9 cellular contexts compared by ENCODE assay signal in genomic region chr17:10149573-10150399, GRCh38.
DNase-seq lines count a peak whose midpoint lies in the region; ATAC-seq, FAIRE-seq and TF ChIP-seq lines count a peak whose summit lies in the region.
"Had no signal": no experiment of that assay in that cellular context is flagged by ENCODE, and none has a peak within 500 bp of the region (broad histone marks: within the 10 kb centered on the region; RNA-seq: fewer than 3 reads in every experiment).

No MANE protein-coding gene starts in this region.

- FAIRE-seq in urothelium cell line (lab: Jason Lieb, UNC): no peak

- peaks cover 24 to 28% of the 10 kb centered on the region in 2 donors for H3K4me1 Mint-ChIP-seq in effector memory CD8-positive, alpha-beta T cell (ENCODE audit: low read depth in 2 of 2)

- TF ChIP-seq CTCF in Loucy (conservative IDR thresholded peaks at IDR 0.05; ENCODE audit: low read length): no peak

- H3K4me2 ChIP-seq in Loucy (ENCODE audit: low read depth, low read length, poor library complexity, severe bottlenecking): peak overlapping the region; percentile 63

- peak overlapping the region; percentile 24 to 92 for H3K27ac Mint-ChIP-seq in effector memory CD8-positive, alpha-beta T cell

- H3K9me2 ChIP-seq in Loucy (replicated peaks; ENCODE audit: low read depth, low read length): no peaks in the 10 kb centered on the region

- DNase-seq in Ammon's horn (ENCODE audit: low spot score): peak; percentile 63
- DNase-seq in effector memory CD8-positive, alpha-beta T cell: peak in 2 of 3 experiments; percentile 16 to 20
- peak; percentile 57 for DNase-seq in urothelium cell line (ENCODE audit: low spot score)
- DNase-seq in NCI-H82 (lab: John Stamatoyannopoulos, UW): no peak
- no peak for DNase-seq in NCI-H1417 (lab: John Stamatoyannopoulos, UW)

- H3K36me3 Mint-ChIP-seq in effector memory CD8-positive, alpha-beta T cell (ENCODE audit: insufficient read depth): no peaks in the 10 kb centered on the region

- peak; percentile 56 for ATAC-seq in GM19395 (IDR thresholded peaks at IDR 0.05; ENCODE audit: unreplicated experiment)
- ATAC-seq in effector memory CD8-positive, alpha-beta T cell (replicated peaks): peak; percentile 84
- ATAC-seq in GM21367 (IDR thresholded peaks at IDR 0.05; ENCODE audit: unreplicated experiment): no peak

- H3F3A ChIP-seq in Loucy (ENCODE audit: low read depth): peaks cover 8% of the 10 kb centered on the region; the same call in 1 of the 2 replicates

- peak overlapping the region; percentile 48 for H3K4me3 ChIP-seq in Loucy (ENCODE audit: low read length, poor library complexity, severe bottlenecking)
- H3K4me3 ChIP-seq: adrenal gland had no signal

- peaks cover 4% of the 10 kb centered on the region for H4K20me1 ChIP-seq in Loucy (ENCODE audit: insufficient read depth, low read length, poor library complexity, severe bottlenecking)

- no peak overlapping the region for H2AFZ ChIP-seq in Loucy (ENCODE audit: low read length)

- peak overlapping the region; percentile 9 to 74 for H3K4me3 Mint-ChIP-seq in effector memory CD8-positive, alpha-beta T cell

- H3K36me3 ChIP-seq in Loucy (ENCODE audit: insufficient read depth, low read length): no peaks in the 10 kb centered on the region
- H3K36me3 ChIP-seq: adrenal gland had no signal

- H3K9ac ChIP-seq in Loucy (ENCODE audit: low read depth, low read length, poor library complexity, severe bottlenecking): peak overlapping the region; percentile 27

- no peaks in the 10 kb centered on the region for H3K27me3 ChIP-seq in Loucy (ENCODE audit: insufficient read depth, low read length, poor library complexity, severe bottlenecking)
- H3K27me3 ChIP-seq: adrenal gland had no signal

- peaks cover 89% of the 10 kb centered on the region for H3K79me2 ChIP-seq in Loucy (ENCODE audit: insufficient read depth, low read length)

- H3K9me3 ChIP-seq in Loucy (ENCODE audit: insufficient read depth, low read depth, low read length): no peaks in the 10 kb centered on the region
- H3K9me3 ChIP-seq: adrenal gland had no signal

- no peaks in the 10 kb centered on the region for H3K27me3 Mint-ChIP-seq in effector memory CD8-positive, alpha-beta T cell

- peaks cover 71% of the 10 kb centered on the region for H3K4me1 ChIP-seq in Loucy (ENCODE audit: insufficient read depth, low read length, poor library complexity, severe bottlenecking)
- H3K4me1 ChIP-seq: adrenal gland had no signal

- no peaks in the 10 kb centered on the region for H3K9me3 Mint-ChIP-seq in effector memory CD8-positive, alpha-beta T cell

Comparison
In these comparisons a context has a peak if more than half of its experiments do, and no peak if none do; other contexts are left out.
1. DNase-seq: peak in Ammon's horn (single experiment), effector memory CD8-positive, alpha-beta T cell (2 of 3) and urothelium cell line (single experiment); none in NCI-H82 (single experiment) and NCI-H1417 (0 of 3).